Comparison of ENCODE assay signal across 1 cellular context in genomic region chr2:84516234-84516986, GRCh38.
TF ChIP-seq lines count a peak whose summit lies in the region.

Gene DNAH6 (plus strand): TSS chr2:84516498. CDS start chr2:84517827, 1,329 bp downstream.

TF ChIP-seq in K562, 482 proteins besides CTCF, POLR2A, EP300 and RAD21 (continued from another document):
- TF ChIP-seq STAT6 (CRISPR knock-in tag; IDR thresholded peaks at IDR 0.05), result no peak
- TF ChIP-seq ZC3H8 (IDR thresholded peaks at IDR 0.05), result no peak
- no peak for TF ChIP-seq MCM7 (IDR thresholded peaks at IDR 0.05)
- TF ChIP-seq MBD2 (IDR thresholded peaks at IDR 0.05; ENCODE audit: borderline replicate concordance, low read depth), result no peak
- no peak for TF ChIP-seq SPI1 (IDR thresholded peaks at IDR 0.05; ENCODE audit: borderline replicate concordance, low read depth, low read length)
- no peak for TF ChIP-seq NCOA2 (IDR thresholded peaks at IDR 0.05; ENCODE audit: partially characterized antibody in 2 of 2)
- no peak for TF ChIP-seq PHB2 (IDR thresholded peaks at IDR 0.05; ENCODE audit: low read depth)
- TF ChIP-seq CREM (IDR thresholded peaks at IDR 0.05; ENCODE audit: low read depth), result peak; percentile 41; the same call in 1 of the 2 replicates
- TF ChIP-seq SMAD3 (CRISPR knock-in tag; conservative IDR thresholded peaks at IDR 0.05), result no peak
- TF ChIP-seq PRDM10 (IDR thresholded peaks at IDR 0.05; ENCODE audit: partially characterized antibody), result peak; percentile 50
- TF ChIP-seq PREB (CRISPR knock-in tag; IDR thresholded peaks at IDR 0.05), result no peak
- no peak for TF ChIP-seq CBFB (CRISPR knock-in tag; IDR thresholded peaks at IDR 0.05)
- TF ChIP-seq NFYB (IDR thresholded peaks at IDR 0.05; ENCODE audit: extremely low read depth, insufficient read length), result peak; percentile 70
- no peak for TF ChIP-seq ZNF609 (CRISPR knock-in tag; IDR thresholded peaks at IDR 0.05; ENCODE audit: borderline replicate concordance)
- no peak for TF ChIP-seq ZNF274 (IDR thresholded peaks at IDR 0.05; ENCODE audit: borderline replicate concordance, low read depth, low read length)
- no peak for TF ChIP-seq ZNF174 (CRISPR knock-in tag; IDR thresholded peaks at IDR 0.05)
- TF ChIP-seq TSC22D4 (tag; IDR thresholded peaks at IDR 0.05), result no peak
- TF ChIP-seq ZSCAN29 (IDR thresholded peaks at IDR 0.05), result no peak
- TF ChIP-seq CHD7 (IDR thresholded peaks at IDR 0.05; ENCODE audit: low read depth, low read length), result peak; percentile 55
- no peak for TF ChIP-seq ADNP (tag; IDR thresholded peaks at IDR 0.05)
